30 cellular contexts compared by ENCODE assay signal in genomic region chr1:37849480-37849879, GRCh38.
"Had no signal": no experiment of that assay in that cellular context is flagged by ENCODE, and none has a peak within 500 bp of the region (broad histone marks: within the 10 kb centered on the region; RNA-seq: fewer than 3 reads in every experiment).

No MANE protein-coding gene starts in this region.

- H3K27me3 ChIP-seq: brain microvascular endothelial cell, dorsolateral prefrontal cortex, foreskin keratinocyte, gastrocnemius medialis, heart left ventricle had no signal

- H3K9me3 ChIP-seq: gastrocnemius medialis, heart left ventricle had no signal

- H3K9me3 Mint-ChIP-seq: activated B cell treated with CpG ODN at 0.5 μM for 24 hours; activated CD8-positive, alpha-beta T cell treated with anti-CD3 and anti-CD28 coated beads for 36 hours; activated T-cell treated with anti-CD3 and anti-CD28 coated beads, Interleukin-2, amount 50 U/mL, for 4 hours; activated T-helper 2 cell treated with anti-CD3 and anti-CD28 coated beads, Interferon-gamma antibody, Interleukin-2, Interleukin-4, amounts not matched to agents 10 μg/mL and 5 μg/mL and 100 μg/mL, durations not matched to agents 14 hours and 24 hours and 36 hours; central memory CD8-positive, alpha-beta T cell; dendritic cell treated with granulocyte-macrophage colony-stimulating factor and Interleukin-4, amounts not matched to agents 40 ng/mL and 50 ng/mL, for 4 days; endodermal cell; T-helper 2 cell treated with Interferon-gamma antibody and Interleukin-4, amounts not matched to agents 5 μg/mL and 100 μg/mL, for 36 hours had no signal

- ATAC-seq: activated CD4-positive, CD25-positive, alpha-beta regulatory T cell treated with anti-CD3 and anti-CD28 coated beads, Interleukin-2, amount 50 U/mL, for 24 hours; activated CD8-positive, alpha-beta T cell treated with anti-CD3 and anti-CD28 coated beads for 36 hours; activated T-cell treated with anti-CD3 and anti-CD28 coated beads, Interleukin-2, amount 50 U/mL, for 4 hours; foreskin keratinocyte; gastrocnemius medialis; heart left ventricle; T-helper 17 cell had no signal

- DNase-seq: activated B cell treated with CpG ODN at 0.5 μM for 24 hours; activated CD4-positive, alpha-beta T cell treated with anti-CD3 and anti-CD28 coated beads for 48 hours; activated CD4-positive, alpha-beta T cell treated with anti-CD3 and anti-CD28 coated beads, Interleukin-2, amount 50 U/mL, for 1 hour; activated CD4-positive, alpha-beta T cell treated with anti-CD3 and anti-CD28 coated beads, Interleukin-2, amount 50 U/mL, for 48 hours; activated CD8-positive, alpha-beta memory T cell treated with anti-CD3 and anti-CD28 coated beads for 24 hours; activated CD8-positive, alpha-beta T cell treated with anti-CD3 and anti-CD28 coated beads for 36 hours; activated effector memory CD4-positive, alpha-beta T cell treated with anti-CD3 and anti-CD28 coated beads, Interleukin-2, amount 50 U/mL, for 16 hours; activated naive CD4-positive, alpha-beta T cell treated with anti-CD3 and anti-CD28 coated beads, Interleukin-2, amount 50 U/mL, for 16 hours; activated T-cell treated with anti-CD3 and anti-CD28 coated beads, Interleukin-2, amount 50 U/mL, for 4 hours; amniotic stem cell; anterior cingulate cortex; brain microvascular endothelial cell; dorsolateral prefrontal cortex; effector memory CD4-positive, alpha-beta T cell; endodermal cell; foreskin keratinocyte; gastrocnemius medialis; glutamatergic neuron; heart left ventricle; T-helper 1 cell; T-helper 17 cell; T1000; WERI-Rb-1 had no signal

- H3K4me3 Mint-ChIP-seq: activated B cell treated with CpG ODN at 0.5 μM for 24 hours; activated CD8-positive, alpha-beta T cell treated with anti-CD3 and anti-CD28 coated beads for 36 hours; activated naive CD8-positive, alpha-beta T cell; activated T-cell treated with anti-CD3 and anti-CD28 coated beads, Interleukin-2, amount 50 U/mL, for 4 hours; central memory CD8-positive, alpha-beta T cell; dendritic cell treated with granulocyte-macrophage colony-stimulating factor and Interleukin-4, amounts not matched to agents 40 ng/mL and 50 ng/mL, for 4 days; endodermal cell; T-helper 17 cell; T-helper 2 cell treated with Interferon-gamma antibody and Interleukin-4, amounts not matched to agents 5 μg/mL and 100 μg/mL, for 36 hours had no signal

- H3K27ac ChIP-seq: brain microvascular endothelial cell, coronary artery, foreskin keratinocyte, gastrocnemius medialis, WERI-Rb-1 had no signal

- H3K27me3 Mint-ChIP-seq: activated B cell treated with CpG ODN at 0.5 μM for 24 hours; activated CD8-positive, alpha-beta T cell treated with anti-CD3 and anti-CD28 coated beads for 36 hours; activated naive CD8-positive, alpha-beta T cell; central memory CD8-positive, alpha-beta T cell; dendritic cell treated with granulocyte-macrophage colony-stimulating factor and Interleukin-4, amounts not matched to agents 40 ng/mL and 50 ng/mL, for 4 days; T-helper 17 cell had no signal

- H3K36me3 ChIP-seq: gastrocnemius medialis had no signal

- H3K27ac Mint-ChIP-seq: activated CD8-positive, alpha-beta T cell treated with anti-CD3 and anti-CD28 coated beads for 36 hours; activated naive CD8-positive, alpha-beta T cell; activated T-helper 2 cell treated with anti-CD3 and anti-CD28 coated beads, Interferon-gamma antibody, Interleukin-2, Interleukin-4, amounts not matched to agents 10 μg/mL and 5 μg/mL and 100 μg/mL, durations not matched to agents 14 hours and 24 hours and 36 hours; dendritic cell treated with granulocyte-macrophage colony-stimulating factor and Interleukin-4, amounts not matched to agents 40 ng/mL and 50 ng/mL, for 4 days; endodermal cell; T-helper 17 cell; T-helper 2 cell treated with Interferon-gamma antibody and Interleukin-4, amounts not matched to agents 5 μg/mL and 100 μg/mL, for 36 hours had no signal

- H3K4me3 ChIP-seq: coronary artery, dorsolateral prefrontal cortex, gastrocnemius medialis, heart left ventricle had no signal
